ENCODE assay signal across 1 cellular context in the genomic region with DNA sequence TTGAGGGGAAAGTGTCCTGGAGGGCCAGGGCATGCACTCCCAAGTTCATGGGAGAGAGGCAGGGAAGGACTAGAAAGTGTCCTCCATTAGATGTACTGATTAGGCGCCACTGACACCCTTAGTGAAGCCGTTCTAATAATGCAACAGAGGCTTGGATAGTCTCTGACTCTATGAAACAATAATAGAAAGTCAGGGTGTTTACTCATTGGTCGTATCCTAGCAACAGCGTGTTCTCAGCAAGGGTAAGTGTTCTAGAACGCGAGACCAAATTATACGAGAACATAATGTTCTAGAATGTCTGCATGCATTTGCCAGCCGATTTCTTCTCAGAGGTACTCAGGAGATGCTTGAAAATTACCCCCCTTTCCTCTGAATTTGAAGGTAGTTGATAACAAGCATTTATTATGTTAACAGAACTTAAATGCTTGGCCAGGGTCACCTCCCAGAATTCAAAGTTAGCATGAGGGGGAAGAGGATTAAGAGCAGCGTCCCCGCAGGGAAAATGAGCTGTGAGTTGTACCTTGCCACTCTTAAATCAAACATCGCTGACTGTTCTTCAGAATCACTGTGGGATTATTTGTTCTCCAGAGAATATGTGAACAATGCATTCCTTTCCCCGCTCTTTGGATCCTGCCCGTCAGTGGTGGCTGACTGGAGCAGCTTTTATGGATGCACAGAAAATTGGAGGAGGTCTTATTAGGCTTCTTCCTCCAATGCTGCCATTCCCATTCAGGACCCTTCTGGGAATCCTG.
TF ChIP-seq lines count a peak whose summit lies in the region.

No MANE protein-coding gene starts in this region.

TF ChIP-seq in IMR-90, 13 proteins besides CTCF, POLR2A, EP300 and RAD21 (continued from another document):
- TF ChIP-seq BHLHE40 (IDR thresholded peaks at IDR 0.05; ENCODE audit: low read depth, low read length) (no peak), MAZ (IDR thresholded peaks at IDR 0.05; ENCODE audit: borderline replicate concordance, low read depth, low read length) (no peak), MXI1 (IDR thresholded peaks at IDR 0.05; ENCODE audit: borderline replicate concordance, low read depth, low read length) (no peak), FOS (IDR thresholded peaks at IDR 0.05; ENCODE audit: low read depth, low read length) (no peak), RCOR1 (IDR thresholded peaks at IDR 0.05; ENCODE audit: insufficient replicate concordance, low read length) (no peak), SMC3 (IDR thresholded peaks at IDR 0.05; ENCODE audit: low read depth, low read length) (no peak), NFE2L2 (IDR thresholded peaks at IDR 0.05; ENCODE audit: low read depth, low read length) (no peak)
TF ChIP-seq in IMR-90: peak in this region for 0.
